12 cellular contexts compared by ENCODE assay signal in the genomic region with DNA sequence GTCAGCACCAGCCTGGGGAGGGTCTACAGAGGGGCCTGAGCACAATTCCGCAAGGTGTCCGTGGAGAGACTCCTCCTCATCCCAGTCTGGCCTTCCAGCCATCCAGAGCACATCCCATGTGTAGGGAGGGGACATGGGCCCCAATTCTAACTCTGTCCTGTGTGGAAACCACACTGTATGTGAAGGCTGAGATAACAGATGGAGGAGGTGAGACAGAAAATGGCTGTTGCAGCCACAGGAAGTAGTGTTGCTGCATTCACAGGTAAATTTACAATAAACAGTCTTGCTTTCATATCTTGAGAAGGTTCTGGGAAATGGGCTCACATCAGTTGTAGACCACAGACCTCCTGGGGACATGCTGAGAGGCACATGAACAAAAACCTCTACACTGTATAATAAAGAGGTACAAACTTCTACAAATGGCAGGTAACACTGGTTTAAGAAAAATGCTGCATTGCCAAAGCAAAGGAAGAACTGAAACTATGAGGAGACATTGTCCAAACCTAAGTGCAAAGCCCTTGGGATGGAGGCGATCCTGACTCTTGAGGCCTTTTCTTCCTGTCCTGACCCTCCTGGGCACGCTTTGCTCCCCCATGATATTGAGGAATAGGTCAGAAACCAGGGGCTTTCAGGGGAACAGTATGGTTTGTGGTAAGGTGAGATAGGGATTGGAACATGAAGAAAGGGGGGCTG. TPM values are rescaled to one million over a fixed set of nuclear protein-coding genes. Genes with fewer than 3 reads are reported as not detected.
DNase-seq lines count a peak whose midpoint lies in the region; ATAC-seq and TF ChIP-seq lines count a peak whose summit lies in the region.
"Had no signal": no experiment of that assay in that cellular context is flagged by ENCODE, and none has a peak within 500 bp of the region (broad histone marks: within the 10 kb centered on the region; RNA-seq: fewer than 3 reads in every experiment).

No MANE protein-coding gene starts in this region.

- H3K27ac ChIP-seq in stomach = peak overlapping the region in 4 of 5 donors; percentile 13 to 71 (median 60)
- H3K27ac ChIP-seq: thoracic aorta had no signal

- TF ChIP-seq POLR2A in stomach (IDR thresholded peaks at IDR 0.05) = no peak

- TF ChIP-seq EP300 in stomach (IDR thresholded peaks at IDR 0.05) = no peak

- DNase-seq in activated naive CD4-positive, alpha-beta T cell treated with anti-CD3 and anti-CD28 coated beads for 36 hours = peak; percentile 59
- DNase-seq in activated naive CD4-positive, alpha-beta T cell treated with anti-CD3 and anti-CD28 coated beads, Interleukin-2, amount 50 U/mL, for 16 hours = no peak
- DNase-seq in stomach (no peak), 8988T (no peak), left lobe of liver (ENCODE audit: low spot score) (no peak), GM19238 (ENCODE audit: insufficient read length, low spot score) (no peak)
- DNase-seq: mesenchymal stem cell, NCI-H1092 had no signal

- no peak overlapping the region for H3K4me3 ChIP-seq in stomach
- H3K4me3 ChIP-seq: thoracic aorta had no signal

- peaks cover 76% of the 10 kb centered on the region for H3K4me1 Mint-ChIP-seq in activated naive CD4-positive, alpha-beta T cell treated with anti-CD3 and anti-CD28 coated beads for 36 hours (ENCODE audit: low read depth)
- H3K4me1 Mint-ChIP-seq in activated naive CD4-positive, alpha-beta T cell treated with anti-CD3 and anti-CD28 coated beads, Interleukin-2, amount 50 U/mL, for 24 hours = peaks cover 88% of the 10 kb centered on the region

- peaks cover 5% of the 10 kb centered on the region for H3K9me3 Mint-ChIP-seq in activated naive CD4-positive, alpha-beta T cell treated with anti-CD3 and anti-CD28 coated beads for 36 hours
- H3K9me3 Mint-ChIP-seq in activated naive CD4-positive, alpha-beta T cell treated with anti-CD3 and anti-CD28 coated beads, Interleukin-2, amount 50 U/mL, for 24 hours = peaks cover 10% of the 10 kb centered on the region

- H3K27ac Mint-ChIP-seq in activated naive CD4-positive, alpha-beta T cell treated with anti-CD3 and anti-CD28 coated beads for 36 hours = peak overlapping the region; percentile 95
- H3K27ac Mint-ChIP-seq in activated naive CD4-positive, alpha-beta T cell treated with anti-CD3 and anti-CD28 coated beads, Interleukin-2, amount 50 U/mL, for 24 hours = peak overlapping the region; percentile 98

- TF ChIP-seq CTCF in stomach (IDR thresholded peaks at IDR 0.05) = no peak

- H3K9me3 ChIP-seq in stomach = peaks cover 0 to 4% (median 2%) of the 10 kb centered on the region in 4 donors
- H3K9me3 ChIP-seq: thoracic aorta had no signal

- intact Hi-C loops in activated naive CD4-positive, alpha-beta T cell treated with anti-CD3 and anti-CD28 coated beads for 36 hours (cut with micrococcal nuclease) = no loop called here
- intact Hi-C loops in stomach (cut with DNase I; ENCODE audit: low total_unique reads) = no loop called here

- H3K4me3 Mint-ChIP-seq in activated naive CD4-positive, alpha-beta T cell treated with anti-CD3 and anti-CD28 coated beads for 36 hours = peak overlapping the region; percentile 25
- peak overlapping the region; percentile 51 for H3K4me3 Mint-ChIP-seq in activated naive CD4-positive, alpha-beta T cell treated with anti-CD3 and anti-CD28 coated beads, Interleukin-2, amount 50 U/mL, for 24 hours

- ATAC-seq in HG03196 (IDR thresholded peaks at IDR 0.05; ENCODE audit: unreplicated experiment) = peak; percentile 33
- no peak for ATAC-seq in left lobe of liver

- H3K4me1 ChIP-seq in stomach = peaks cover 0 to 6% (median 2%) of the 10 kb centered on the region in 4 donors

- H3K36me3 Mint-ChIP-seq in activated naive CD4-positive, alpha-beta T cell treated with anti-CD3 and anti-CD28 coated beads for 36 hours (ENCODE audit: low read depth) = peaks cover 8% of the 10 kb centered on the region
- peaks cover 10% of the 10 kb centered on the region for H3K36me3 Mint-ChIP-seq in activated naive CD4-positive, alpha-beta T cell treated with anti-CD3 and anti-CD28 coated beads, Interleukin-2, amount 50 U/mL, for 24 hours

- H3K36me3 ChIP-seq in stomach = no peaks in the 10 kb centered on the region
- H3K36me3 ChIP-seq: thoracic aorta had no signal

- no peaks in the 10 kb centered on the region for H3K27me3 Mint-ChIP-seq in activated naive CD4-positive, alpha-beta T cell treated with anti-CD3 and anti-CD28 coated beads for 36 hours (ENCODE audit: low read depth)
- no peaks in the 10 kb centered on the region for H3K27me3 Mint-ChIP-seq in activated naive CD4-positive, alpha-beta T cell treated with anti-CD3 and anti-CD28 coated beads, Interleukin-2, amount 50 U/mL, for 24 hours
- H3K27me3 Mint-ChIP-seq: progenitor cell of endocrine pancreas had no signal

- CTCF ChIA-PET in activated naive CD4-positive, alpha-beta T cell treated with anti-CD3 and anti-CD28 coated beads for 36 hours (lab: Charles Lee) = no interaction called here

- whole genome bisulfite sequencing in stomach, 5 donors = 74 to 85% (median 78%) methylated on average over 4 of the region's 4 CpGs

- H3K27me3 ChIP-seq in stomach = no peaks in the 10 kb centered on the region

RNA-seq across cellular contexts. Expression of gene GIMAP2, which starts 21.6 kb away (rescaled TPM):
- total RNA-seq in activated naive CD4-positive, alpha-beta T cell treated with anti-CD3 and anti-CD28 coated beads for 36 hours = 10 to 100 TPM; 45.0 to 49.5 TPM
- total RNA-seq in stomach = 1 to 10 TPM in 3 of 5 donors, under 1 TPM in 1, not detected in 1; 0.58 to 8.3 (median 3.6) TPM
- 1 to 10 TPM; 2.6 to 5.3 (median 4.4) TPM for polyA plus RNA-seq in stomach
- total RNA-seq in left lobe of liver = 5.3 TPM
- total RNA-seq: progenitor cell of endocrine pancreas had no signal

RNA-seq across cellular contexts. Expression of gene GIMAP6, which starts 31.8 kb away (rescaled TPM):
- total RNA-seq in activated naive CD4-positive, alpha-beta T cell treated with anti-CD3 and anti-CD28 coated beads for 36 hours = 10 to 100 TPM; 19.2 to 20.7 TPM
- total RNA-seq in stomach = 10 to 100 TPM in 2 of 5 donors, 1 to 10 TPM in 2, under 1 TPM in 1; 0.89 to 18.4 (median 5.8) TPM
- 10 to 100 TPM in 1 of 3 donors, 1 to 10 TPM in 2; 5.6 to 10.2 (median 6.2) TPM for polyA plus RNA-seq in stomach
- total RNA-seq in left lobe of liver = 6.5 TPM
- total RNA-seq: progenitor cell of endocrine pancreas had no signal

RNA-seq across cellular contexts. Expression of gene GIMAP1, which starts 52.5 kb away (rescaled TPM):
- 1 to 10 TPM; 5.1 to 5.3 TPM for total RNA-seq in activated naive CD4-positive, alpha-beta T cell treated with anti-CD3 and anti-CD28 coated beads for 36 hours
- total RNA-seq in stomach (1 to 10 TPM in 3 of 5 donors, under 1 TPM in 1, not detected in 1; 0.45 to 5.8 (median 4.7) TPM), left lobe of liver (1.4 TPM)
- polyA plus RNA-seq in stomach = 1 to 10 TPM; 2.3 to 2.7 (median 2.4) TPM
- total RNA-seq: progenitor cell of endocrine pancreas had no signal
